22 cellular contexts compared by ENCODE assay signal in genomic region chr3:44469914-44470313, GRCh38. TPM values are rescaled to one million over a fixed set of nuclear protein-coding genes. Genes with fewer than 3 reads are reported as not detected.
DNase-seq lines count a peak whose midpoint lies in the region; ATAC-seq, FAIRE-seq and TF ChIP-seq lines count a peak whose summit lies in the region.
"Had no signal": no experiment of that assay in that cellular context is flagged by ENCODE, and none has a peak within 500 bp of the region (broad histone marks: within the 10 kb centered on the region; RNA-seq: fewer than 3 reads in every experiment).

No MANE protein-coding gene starts in this region.

- no peak overlapping the region for H3K9ac ChIP-seq in HepG2 (ENCODE audit: insufficient read depth, low read depth, low read length)
- H3K9ac ChIP-seq in K562 (ENCODE audit: insufficient read depth in 1 of 2, low read depth in 2 of 2, low read length in 2 of 2), result no peak overlapping the region

- H3K27ac Mint-ChIP-seq in osteocyte (ENCODE audit: unreplicated experiment), result no peak overlapping the region
- H3K27ac Mint-ChIP-seq in activated CD8-positive, alpha-beta T cell treated with anti-CD3 and anti-CD28 coated beads for 36 hours, result no peak overlapping the region

- no peak for DNase-seq in HepG2 (ENCODE audit: low spot score)
- DNase-seq in right lobe of liver, result no peak
- DNase-seq in K562 (ENCODE audit: extremely low read depth in 1 of 4, low spot score in 3 of 4), result no peak
- DNase-seq in osteocyte (ENCODE audit: extremely low spot score, unreplicated experiment), result peak; percentile 36
- no peak for DNase-seq in C1 segment of cervical spinal cord (lab: John Stamatoyannopoulos, UW)
- DNase-seq in NOMO-1 treated with DMSO at 0.1 percent for 48 hours (lab: John Stamatoyannopoulos, UW; ENCODE audit: unreplicated experiment), result no peak
- DNase-seq in activated CD8-positive, alpha-beta T cell treated with anti-CD3 and anti-CD28 coated beads for 36 hours, result no peak
- DNase-seq: AML-193; CD8-positive, alpha-beta memory T cell; COR-L47; DMS 273 treated with DMSO at 0.1 percent for 48 hours; DND-41; EL; HCEC 1CT; IMR-90; KBM-7 had no signal

- H3K27ac ChIP-seq in HepG2 (ENCODE audit: extremely low read length, insufficient read depth, low read length), result no peak overlapping the region
- H3K27ac ChIP-seq in right lobe of liver, result no peak overlapping the region
- H3K27ac ChIP-seq in K562 (ENCODE audit: extremely low read depth, low read depth, low read length), result no peak overlapping the region; the same call in 2 of the 3 replicates
- H3K27ac ChIP-seq: 22Rv1, A549, HL-60 had no signal

- peaks cover 18% of the 10 kb centered on the region for H3K36me3 Mint-ChIP-seq in osteocyte (ENCODE audit: unreplicated experiment)
- H3K36me3 Mint-ChIP-seq in activated CD8-positive, alpha-beta T cell treated with anti-CD3 and anti-CD28 coated beads for 36 hours (ENCODE audit: low read depth), result peaks cover 22% of the 10 kb centered on the region

- FAIRE-seq in HepG2 (lab: Jason Lieb, UNC), result no peak
- no peak for FAIRE-seq in K562 (lab: Jason Lieb, UNC)
- FAIRE-seq: A549, GM12878, GM19239, H54 had no signal

- no peaks in the 10 kb centered on the region for H3K9me3 ChIP-seq in HepG2 (ENCODE audit: low read length)
- H3K9me3 ChIP-seq in right lobe of liver, result no peaks in the 10 kb centered on the region
- H3K9me3 ChIP-seq in K562 (replicated peaks; ENCODE audit: control insufficient read depth, insufficient read depth, low read depth, low read length), result no peaks in the 10 kb centered on the region
- H3K9me3 ChIP-seq: A549 had no signal

- no peak overlapping the region for H2AFZ ChIP-seq in HepG2 (ENCODE audit: low read length)
- no peak overlapping the region for H2AFZ ChIP-seq in K562 (ENCODE audit: low read depth, low read length)

- peaks cover 26% of the 10 kb centered on the region for H3K4me1 Mint-ChIP-seq in osteocyte (ENCODE audit: unreplicated experiment)
- H3K4me1 Mint-ChIP-seq in activated CD8-positive, alpha-beta T cell treated with anti-CD3 and anti-CD28 coated beads for 36 hours (ENCODE audit: low read depth), result peaks cover 45% of the 10 kb centered on the region

- TF ChIP-seq CTCF in HepG2 (CRISPR knock-in tag; IDR thresholded peaks at IDR 0.05), result no peak
- no peak for TF ChIP-seq CTCF in right lobe of liver (IDR thresholded peaks at IDR 0.05)
- TF ChIP-seq CTCF in K562 (IDR thresholded peaks at IDR 0.05 in 2 of 3, conservative IDR thresholded peaks at IDR 0.05 in 1 of 3; ENCODE audit: insufficient read depth in 2 of 3, low read depth in 1 of 3, low read length in 3 of 3), result no peak
- TF ChIP-seq CTCF in osteocyte (IDR thresholded peaks at IDR 0.05), result no peak
- no peak for TF ChIP-seq CTCF in activated CD8-positive, alpha-beta T cell treated with anti-CD3 and anti-CD28 coated beads for 36 hours (IDR thresholded peaks at IDR 0.05)

- H3K4me3 ChIP-seq in HepG2 (replicated peaks in 1 of 3; ENCODE audit: insufficient read depth in 1 of 3, low read depth in 2 of 3, low read length in 3 of 3), result no peak overlapping the region
- H3K4me3 ChIP-seq in right lobe of liver, result no peak overlapping the region
- H3K4me3 ChIP-seq in K562, result no peak overlapping the region
- H3K4me3 ChIP-seq: A549, GM12878 had no signal

- peaks cover 37% of the 10 kb centered on the region for H3K4me1 ChIP-seq in HepG2 (ENCODE audit: insufficient read depth, low read length)
- H3K4me1 ChIP-seq in right lobe of liver, result no peaks in the 10 kb centered on the region
- H3K4me1 ChIP-seq in K562 (replicated peaks in 1 of 2; ENCODE audit: control insufficient read depth in 2 of 2, insufficient read depth in 2 of 2, low read length in 2 of 2), result peaks cover 25 to 50% of the 10 kb centered on the region in 2 experiments
- H3K4me1 ChIP-seq: A549 had no signal

- POLR2A ChIA-PET in HepG2 (lab: Yijun Ruan, JAX) (no interaction called here), K562 (lab: Yijun Ruan, JAX) (interaction anchor here (0.7 to 0.9 kb wide), 2 partner anchors 30 to 35 kb away, joined by 3 read pairs; no protein-coding TSS in a partner anchor)
- POLR2A ChIA-PET in activated CD8-positive, alpha-beta T cell treated with anti-CD3 and anti-CD28 coated beads for 36 hours (lab: Charles Lee), result no interaction called here

- ATAC-seq in HepG2 (no peak), right lobe of liver (no peak), K562 (no peak)
- no peak for ATAC-seq in activated CD8-positive, alpha-beta T cell treated with anti-CD3 and anti-CD28 coated beads for 36 hours
- ATAC-seq: A549, GM12878 had no signal

- CTCF ChIA-PET in HepG2 (lab: Yijun Ruan, JAX; ENCODE audit: low intra/inter-chr PET ratio, low total read pairs), result no interaction called here
- CTCF ChIA-PET in K562 (lab: Yijun Ruan, JAX; ENCODE audit: low intra/inter-chr PET ratio), result no interaction called here
- CTCF ChIA-PET in activated CD8-positive, alpha-beta T cell treated with anti-CD3 and anti-CD28 coated beads for 36 hours (lab: Charles Lee), result no interaction called here

- H3K36me3 ChIP-seq in HepG2 (replicated peaks in 1 of 2; ENCODE audit: control insufficient read depth in 1 of 2, insufficient read depth in 2 of 2, low read length in 2 of 2), result peaks cover 8 to 22% of the 10 kb centered on the region in 2 experiments
- no peaks in the 10 kb centered on the region for H3K36me3 ChIP-seq in right lobe of liver
- peaks cover 51% of the 10 kb centered on the region for H3K36me3 ChIP-seq in K562 (ENCODE audit: control insufficient read depth, insufficient read depth, low read length)

- H3K4me2 ChIP-seq in HepG2 (ENCODE audit: low read depth, low read length), result no peak overlapping the region
- H3K4me2 ChIP-seq in K562 (ENCODE audit: insufficient read depth, low read length), result no peak overlapping the region
- H3K4me2 ChIP-seq: A549 had no signal

- H4K20me1 ChIP-seq in HepG2 (ENCODE audit: insufficient read depth, low read length), result no peaks in the 10 kb centered on the region
- no peaks in the 10 kb centered on the region; the same call in 1 of the 2 replicates for H4K20me1 ChIP-seq in K562 (replicated peaks; ENCODE audit: control insufficient read depth, insufficient read depth, low read length)

- TF ChIP-seq EP300 in HepG2 (IDR thresholded peaks at IDR 0.05; ENCODE audit: low read depth in 2 of 2, low read length in 2 of 2) (no peak), HepG2 (CRISPR knock-in tag; IDR thresholded peaks at IDR 0.05; ENCODE audit: borderline replicate concordance) (no peak), K562 (IDR thresholded peaks at IDR 0.05; ENCODE audit: low read length) (no peak)

- H3K9me3 Mint-ChIP-seq in osteocyte (ENCODE audit: unreplicated experiment), result no peaks in the 10 kb centered on the region
- no peaks in the 10 kb centered on the region for H3K9me3 Mint-ChIP-seq in activated CD8-positive, alpha-beta T cell treated with anti-CD3 and anti-CD28 coated beads for 36 hours
- H3K9me3 Mint-ChIP-seq: CD8-positive, alpha-beta memory T cell had no signal

- H3K27me3 Mint-ChIP-seq in osteocyte (ENCODE audit: unreplicated experiment), result no peaks in the 10 kb centered on the region
- no peaks in the 10 kb centered on the region for H3K27me3 Mint-ChIP-seq in activated CD8-positive, alpha-beta T cell treated with anti-CD3 and anti-CD28 coated beads for 36 hours
- H3K27me3 Mint-ChIP-seq: CD8-positive, alpha-beta memory T cell had no signal

- TF ChIP-seq POLR2A in HepG2 (IDR thresholded peaks at IDR 0.05; ENCODE audit: insufficient read depth in 1 of 2, low read depth in 2 of 2, low read length in 2 of 2), result no peak
- TF ChIP-seq POLR2A in right lobe of liver (IDR thresholded peaks at IDR 0.05), result no peak
- TF ChIP-seq POLR2A in K562 (conservative IDR thresholded peaks at IDR 0.05), result no peak

- BruUV-seq in HepG2 (replicated peaks; lab: Mats Ljungman, UMichigan), result no TSS peak
- no TSS peak for BruUV-seq in K562 (replicated peaks; lab: Mats Ljungman, UMichigan)

- WGBS in HepG2 (ENCODE audit: low lambda C conversion rate), result 76% methylated on average over 5 of the region's 5 CpGs
- WGBS in right lobe of liver (ENCODE audit: insufficient coverage, low coverage, low lambda C conversion rate, missing lambda C conversion rate), result 70% methylated on average over 4 of the region's 5 CpGs
- 65% methylated on average over 5 of the region's 5 CpGs for WGBS in K562 (ENCODE audit: insufficient coverage, low coverage, missing lambda C conversion rate)

- no peak overlapping the region for H3K4me3 Mint-ChIP-seq in osteocyte (ENCODE audit: unreplicated experiment)
- no peak overlapping the region for H3K4me3 Mint-ChIP-seq in activated CD8-positive, alpha-beta T cell treated with anti-CD3 and anti-CD28 coated beads for 36 hours

- H3K27me3 ChIP-seq in HepG2 (ENCODE audit: control insufficient read depth in 1 of 2, insufficient read depth in 2 of 2, low read length in 2 of 2) (no peaks in the 10 kb centered on the region), right lobe of liver (no peaks in the 10 kb centered on the region), K562 (ENCODE audit: control insufficient read depth in 2 of 2, insufficient read depth in 2 of 2, low read length in 2 of 2) (no peaks in the 10 kb centered on the region)

- H3K79me2 ChIP-seq in HepG2 (ENCODE audit: insufficient read depth, low read length) (peaks cover 50% of the 10 kb centered on the region), K562 (ENCODE audit: control insufficient read depth, insufficient read depth, low read length) (peaks cover 85% of the 10 kb centered on the region)

- intact Hi-C loops in HepG2 (cut with micrococcal nuclease; ENCODE audit: unreplicated experiment) (no loop called here), right lobe of liver (cut with DNase I) (no loop called here), K562 (cut with micrococcal nuclease) (no loop called here)
- intact Hi-C loops in activated CD8-positive, alpha-beta T cell treated with anti-CD3 and anti-CD28 coated beads for 36 hours (cut with micrococcal nuclease), result no loop called here

- no peak for TF ChIP-seq RAD21 in HepG2 (CRISPR knock-in tag; IDR thresholded peaks at IDR 0.05)
- TF ChIP-seq RAD21 in K562 (CRISPR knock-in tag; conservative IDR thresholded peaks at IDR 0.05 in 1 of 2, IDR thresholded peaks at IDR 0.05 in 1 of 2), result no peak

- H3K9me1 ChIP-seq in K562 (ENCODE audit: control insufficient read depth, insufficient read depth, low read length), result no peaks in the 10 kb centered on the region

- in situ Hi-C loops in HepG2 (cut with HindIII; ENCODE audit: extremely low pct_ligation_motif_present, low pct_unique_long_range_greater_than_20kb), result no loop called here
- in situ Hi-C loops in K562 (cut with MboI), result no loop called here

RNA-seq across cellular contexts. Expression of gene ZNF445, which starts 7.6 kb away (rescaled TPM):
- total RNA-seq in HepG2 (2016; rRNA removed; fragmentation: Illumina TruSeq; extraction: Trizol), result 10.3 and 11.8 TPM in 2 replicates
- 4.8 and 8.2 TPM in 2 replicates for total RNA-seq in HepG2 (2016; cell fraction: cytosol; rRNA removed; fragmentation: Illumina TruSeq; extraction: Trizol; ENCODE audit: low read depth)
- 10.6 and 11.9 TPM in 2 replicates for total RNA-seq in HepG2 (2016; cell fraction: insoluble cytoplasmic fraction; rRNA removed; fragmentation: Illumina TruSeq; extraction: Trizol)
- total RNA-seq in HepG2 (2016; cell fraction: membrane; rRNA removed; fragmentation: Illumina TruSeq; extraction: Trizol), result 3.9 and 4.0 TPM in 2 replicates
- 12.8 and 14.4 TPM in 2 replicates for total RNA-seq in HepG2 (2016; cell fraction: nucleus; rRNA removed; fragmentation: Illumina TruSeq; extraction: Trizol)
- 4.4 and 5.3 TPM in 2 replicates for polyA plus RNA-seq in HepG2 (2011; rRNA removed)
- polyA plus RNA-seq in HepG2 (2011; cell fraction: cytosol; rRNA removed), result 1.9 and 2.2 TPM in 2 replicates
- polyA plus RNA-seq in HepG2 (2011; cell fraction: nucleus; rRNA removed), result 10.1 and 12.2 TPM in 2 replicates
- polyA plus RNA-seq in HepG2 (2012), result 4.4 and 5.3 TPM in 2 replicates
- polyA plus RNA-seq in HepG2 (2016; cell fraction: cytosol; fragmentation: Illumina TruSeq; extraction: Trizol; ENCODE audit: low read depth), result 0.20 TPM in 2 replicates
- polyA plus RNA-seq in HepG2 (2016; cell fraction: insoluble cytoplasmic fraction; fragmentation: Illumina TruSeq; extraction: Trizol; ENCODE audit: low read depth), result 4.7 TPM in 2 replicates
- polyA plus RNA-seq in HepG2 (2016; cell fraction: membrane; fragmentation: Illumina TruSeq; extraction: Trizol; ENCODE audit: low read depth), result 0.71 and 0.95 TPM in 2 replicates
- 22.5 and 25.6 TPM in 2 replicates for polyA plus RNA-seq in HepG2 (2016; cell fraction: nucleus; fragmentation: Illumina TruSeq; extraction: Trizol; ENCODE audit: insufficient read depth, low read depth)
- 12.7 and 16.2 TPM in 2 replicates for polyA minus RNA-seq in HepG2 (2011; rRNA and poly(A)+ RNA removed; ENCODE audit: low replicate concordance)
- polyA minus RNA-seq in HepG2 (2011; cell fraction: cytosol; rRNA and poly(A)+ RNA removed), result 5.2 and 5.8 TPM in 2 replicates
- polyA minus RNA-seq in HepG2 (2011; cell fraction: nucleus; rRNA and poly(A)+ RNA removed), result 19.8 and 20.3 TPM in 2 replicates
- 10 to 100 TPM in 1 of 6 experiments, 1 to 10 TPM in 5; 3.2 to 10.1 (median 8.9) TPM for total RNA-seq in right lobe of liver
- 68.7 and 76.5 TPM in 2 replicates for total RNA-seq in K562 (2011; cell fraction: chromatin; rRNA removed; ENCODE audit: low replicate concordance)
- total RNA-seq in K562 (2011; cell fraction: nucleolus; rRNA removed), result 40.7 and 42.0 TPM in 2 replicates
- 53.5 and 72.7 TPM in 2 replicates for total RNA-seq in K562 (2011; cell fraction: nucleoplasm; rRNA removed)
- 5.8 and 7.9 TPM in 2 replicates for total RNA-seq in K562 (2014; rRNA removed)
- 13.9 and 14.3 TPM in 2 replicates for total RNA-seq in K562 (2014; rRNA removed; fragmentation: Illumina TruSeq; extraction: Trizol)
- 14.0 and 15.0 TPM in 2 replicates for total RNA-seq in K562 (2015; rRNA removed; fragmentation: Illumina TruSeq; extraction: Trizol)
- total RNA-seq in K562 (2021), result 24.2 and 26.9 TPM in 2 replicates
- 10.6 and 11.8 TPM in 2 replicates for polyA plus RNA-seq in K562 (2011; rRNA removed)
- 4.0 and 6.6 TPM in 2 replicates for polyA plus RNA-seq in K562 (2011; cell fraction: cytosol; rRNA removed)
- 22.0 and 24.1 TPM in 2 replicates for polyA plus RNA-seq in K562 (2011; cell fraction: nucleus; rRNA removed)
- polyA plus RNA-seq in K562 (2012), result 6.6 and 7.6 TPM in 2 replicates
- polyA plus RNA-seq in K562 (2014; fragmentation: Illumina TruSeq; extraction: Trizol), result 9.5 and 9.9 TPM in 2 replicates
- polyA plus RNA-seq in K562 (2014; fragmentation: Nextera tagmentation; extraction: Ambion mirVana), result 1 to 10 TPM; 1.2 to 1.8 TPM
- polyA plus RNA-seq in K562 (2014; rRNA removed), result 12.4 and 13.1 TPM in 2 replicates
- polyA minus RNA-seq in K562 (2011; rRNA and poly(A)+ RNA removed), result 22.8 and 24.7 TPM in 2 replicates
- 8.6 and 11.1 TPM in 2 replicates for polyA minus RNA-seq in K562 (2011; cell fraction: cytosol; rRNA and poly(A)+ RNA removed)
- polyA minus RNA-seq in K562 (2011; cell fraction: nucleus; rRNA and poly(A)+ RNA removed), result 14.1 and 22.8 TPM in 2 replicates
- total RNA-seq in osteocyte, result 26.1 and 28.2 TPM in 2 replicates
- 10 to 100 TPM; 16.3 to 18.4 TPM for total RNA-seq in activated CD8-positive, alpha-beta T cell treated with anti-CD3 and anti-CD28 coated beads for 36 hours

Comparison
In these comparisons a context has a peak if more than half of its experiments do, and no peak if none do; other contexts are left out.
1. Of the 241 proteins assayed by ChIP-seq in both HepG2 and K562: peak only in HepG2: none; only in K562: none; in both: ZNF121; in neither: 240.